Comparison of ENCODE assay signal across 8 cellular contexts in genomic region chr3:133661454-133662255, GRCh38. TPM values are rescaled to one million over a fixed set of nuclear protein-coding genes. Genes with fewer than 3 reads are reported as not detected.
DNase-seq lines count a peak whose midpoint lies in the region; ATAC-seq, FAIRE-seq and TF ChIP-seq lines count a peak whose summit lies in the region.

Gene TOPBP1 (minus strand): TSS chr3:133661941. CDS start chr3:133661127, 814 bp downstream.

- H3K4me1 ChIP-seq in pancreas (peaks cover 0 to 21% (median 10%) of the 10 kb centered on the region in 3 donors), thyroid gland (peaks cover 0 to 15% of the 10 kb centered on the region in 2 donors)

- FAIRE-seq in GM12892 (lab: Jason Lieb, UNC) (peak; percentile 99), pancreas (lab: Jason Lieb, UNC) (no peak)

- H3K27me3 ChIP-seq in pancreas (no peaks in the 10 kb centered on the region), thyroid gland (no peaks in the 10 kb centered on the region)

- DNase-seq in GM12892 (ENCODE audit: insufficient read length) (peak; percentile 80), NCI-H1417 (lab: John Stamatoyannopoulos, UW) (peak; percentile 84 to 94 (median 90)), SW 1271 (lab: John Stamatoyannopoulos, UW) (peak; percentile 46 to 81), Right ventricle myocardium superior (peak; percentile 90), pancreas (peak; percentile 73 to 88 (median 80)), thyroid gland (peak; percentile 75 to 82)
- DNase-seq in activated naive CD8-positive, alpha-beta T cell treated with anti-CD3 and anti-CD28 coated beads, Interleukin-2, amount 50 U/mL, for 16 hours (ENCODE audit: low read depth, low spot score), result peak; percentile 75

- 1% methylated on average over 55 to 57 of the region's 57 CpGs for WGBS in pancreas, 2 donors
- WGBS in thyroid gland, 2 donors, result 0% methylated on average over 14 to 20 of the region's 57 CpGs

- TF ChIP-seq CTCF in pancreas (IDR thresholded peaks at IDR 0.05) (no peak), thyroid gland (IDR thresholded peaks at IDR 0.05) (no peak)

- ATAC-seq in HG02763 (IDR thresholded peaks at IDR 0.05; ENCODE audit: unreplicated experiment) (peak; percentile 87), Right ventricle myocardium superior (ENCODE audit: poor library complexity) (peak; percentile 97), pancreas (peak; percentile 91 to 96 (median 93))

- H3K36me3 ChIP-seq in pancreas (peaks cover 0 to 5% (median 0%) of the 10 kb centered on the region in 3 donors), thyroid gland (no peaks in the 10 kb centered on the region)

- H3K27ac ChIP-seq in pancreas (peak within 1 kb of the TSS; percentile 52 to 75 (median 68)), thyroid gland (peak within 1 kb of the TSS; percentile 40 to 76 (median 68))

- H3K9me3 ChIP-seq in pancreas (no peaks in the 10 kb centered on the region), thyroid gland (no peaks in the 10 kb centered on the region)

- intact Hi-C loops in Right ventricle myocardium superior (cut with DNase I) (no loop called here), pancreas (cut with DNase I) (loop anchor here in 1 of 3 donors (10.0 kb wide), 1 partner anchor 113 kb away; no protein-coding TSS in a partner anchor), thyroid gland (cut with DNase I) (no loop called here)

- H3K4me3 ChIP-seq in pancreas, result peak within 1 kb of the TSS; percentile 67 to 89 (median 82)
- peak within 1 kb of the TSS; percentile 35 to 92 (median 72) for H3K4me3 ChIP-seq in thyroid gland (replicated peaks in 1 of 3)

- TF ChIP-seq POLR2A in GM12892 (IDR thresholded peaks at IDR 0.05; ENCODE audit: low read depth, low read length) (peak; percentile 92), thyroid gland (IDR thresholded peaks at IDR 0.05) (peak in 1 of 2 donors; percentile 57)

RNA-seq across cellular contexts. Expression of gene TOPBP1, which starts in this region (rescaled TPM):
- polyA plus RNA-seq in GM12892 (2012; ENCODE audit: missing spikeins), result 49.3 TPM
- total RNA-seq in Right ventricle myocardium superior (10.0 TPM), pancreas (10 to 100 TPM in 1 of 6 donors, 1 to 10 TPM in 5; 6.1 to 13.0 (median 8.0) TPM), thyroid gland (10 to 100 TPM; 25.5 to 46.7 (median 29.4) TPM)
- polyA plus RNA-seq in pancreas, result 10 to 100 TPM in 1 of 2 donors, 1 to 10 TPM in 1; 5.8 to 10.4 TPM

Comparison
In these comparisons a context has a peak if more than half of its experiments do, and no peak if none do; other contexts are left out.
1. Peak in every context shown above with its lines: DNase-seq, ATAC-seq, H3K4me3 ChIP-seq and H3K27ac ChIP-seq.